Comparison of ENCODE assay signal across 8 cellular contexts in genomic region chr16:3282103-3282746, GRCh38. TPM values are rescaled to one million over a fixed set of nuclear protein-coding genes. Genes with fewer than 3 reads are reported as not detected.
A peak's percentile ranks its signal among the peaks of the same experiment; 100 is the strongest.
DNase-seq lines count a peak whose midpoint lies in the region; ATAC-seq and TF ChIP-seq lines count a peak whose summit lies in the region.

No MANE protein-coding gene starts in this region.

- DNase-seq in ACHN: peak; percentile 82
- DNase-seq in NCI-H2171 (lab: John Stamatoyannopoulos, UW): peak; percentile 66
- no peak for DNase-seq in activated CD8-positive, alpha-beta T cell treated with anti-CD3 and anti-CD28 coated beads, Interleukin-2, amount 10 ng/mL, durations not matched to agents 7 days and 5 days
- peak; percentile 63 for DNase-seq in right atrium auricular region (ENCODE audit: low spot score)
- no peak for DNase-seq in sciatic nerve (ENCODE audit: low spot score)
- DNase-seq in midbrain (lab: John Stamatoyannopoulos, UW): no peak

- peak overlapping the region; percentile 88 for H3K4me3 Mint-ChIP-seq in activated CD8-positive, alpha-beta T cell treated with anti-CD3 and anti-CD28 coated beads, Interleukin-2, amount 10 ng/mL, durations not matched to agents 7 days and 5 days

- ATAC-seq in GM18517 (IDR thresholded peaks at IDR 0.05; ENCODE audit: unreplicated experiment) (peak; percentile 34), HG02970 (IDR thresholded peaks at IDR 0.05; ENCODE audit: low FRiP score, unreplicated experiment) (peak; percentile 24), sciatic nerve (peak; percentile 2)
- peak; percentile 40 for ATAC-seq in activated CD8-positive, alpha-beta T cell treated with anti-CD3 and anti-CD28 coated beads, Interleukin-2, amount 10 ng/mL, durations not matched to agents 7 days and 5 days

- peaks cover 0 to 33% of the 10 kb centered on the region in 2 donors for H3K4me1 ChIP-seq in right atrium auricular region

- H3K27ac ChIP-seq in right atrium auricular region: peak overlapping the region; percentile 94 to 99

- H3K4me1 Mint-ChIP-seq in activated CD8-positive, alpha-beta T cell treated with anti-CD3 and anti-CD28 coated beads, Interleukin-2, amount 10 ng/mL, durations not matched to agents 7 days and 5 days (ENCODE audit: low read depth): peaks cover 40% of the 10 kb centered on the region

- peak overlapping the region; percentile 92 for H3K4me3 ChIP-seq in right atrium auricular region

- H3K27ac Mint-ChIP-seq in activated CD8-positive, alpha-beta T cell treated with anti-CD3 and anti-CD28 coated beads, Interleukin-2, amount 10 ng/mL, durations not matched to agents 7 days and 5 days: peak overlapping the region; percentile 97

- POLR2A ChIA-PET in activated CD8-positive, alpha-beta T cell treated with anti-CD3 and anti-CD28 coated beads, Interleukin-2, amount 10 ng/mL, durations not matched to agents 7 days and 5 days (lab: Charles Lee): interaction anchor here (0.7 to 3.4 kb wide), 25 partner anchors 9 to 435 kb away, joined by 3 to 24 read pairs (median 4); partner anchors contain the start of genes CLUAP1, NAA60, OR1F1 and TRAP1

- no peak for TF ChIP-seq CTCF in right atrium auricular region (IDR thresholded peaks at IDR 0.05)

- peaks cover 0 to 20% of the 10 kb centered on the region in 2 donors for H3K9me3 ChIP-seq in right atrium auricular region

- H3K27me3 ChIP-seq in right atrium auricular region: no peaks in the 10 kb centered on the region

- CTCF ChIA-PET in activated CD8-positive, alpha-beta T cell treated with anti-CD3 and anti-CD28 coated beads, Interleukin-2, amount 10 ng/mL, durations not matched to agents 7 days and 5 days (lab: Charles Lee): interaction anchor here (0.9 to 2.4 kb wide), 9 partner anchors 15 to 254 kb away, joined by 3 to 12 read pairs (median 4); no protein-coding TSS in a partner anchor

- peaks cover 16% of the 10 kb centered on the region for H3K36me3 ChIP-seq in right atrium auricular region

- peaks cover 4% of the 10 kb centered on the region for H3K27me3 Mint-ChIP-seq in activated CD8-positive, alpha-beta T cell treated with anti-CD3 and anti-CD28 coated beads, Interleukin-2, amount 10 ng/mL, durations not matched to agents 7 days and 5 days (ENCODE audit: low read depth)

- peaks cover 34% of the 10 kb centered on the region for H3K36me3 Mint-ChIP-seq in activated CD8-positive, alpha-beta T cell treated with anti-CD3 and anti-CD28 coated beads, Interleukin-2, amount 10 ng/mL, durations not matched to agents 7 days and 5 days (ENCODE audit: low read depth)

- peaks cover 10% of the 10 kb centered on the region for H3K9me3 Mint-ChIP-seq in activated CD8-positive, alpha-beta T cell treated with anti-CD3 and anti-CD28 coated beads, Interleukin-2, amount 10 ng/mL, durations not matched to agents 7 days and 5 days (ENCODE audit: insufficient read depth)

- in situ Hi-C loops in ACHN (cut with HindIII; ENCODE audit: low pct_ligation_motif_present, low pct_unique_long_range_greater_than_20kb, low sequenced_read_pairs): no loop called here

- intact Hi-C loops in sciatic nerve (cut with DNase I): loop anchor here (2.0 kb wide), 1 partner anchor 17 kb away; no protein-coding TSS in a partner anchor

RNA-seq across cellular contexts. Expression of gene ZNF263, which starts 1.1 kb away (rescaled TPM):
- total RNA-seq in activated CD8-positive, alpha-beta T cell treated with anti-CD3 and anti-CD28 coated beads, Interleukin-2, amount 10 ng/mL, durations not matched to agents 7 days and 5 days: 10 to 100 TPM; 24.3 to 25.0 TPM
- total RNA-seq in right atrium auricular region (10 to 100 TPM; 11.0 to 18.0 TPM), sciatic nerve (31.4 TPM)

RNA-seq across cellular contexts. Expression of gene TIGD7, which starts 23.0 kb away (rescaled TPM):
- 1 to 10 TPM; 4.5 to 5.6 TPM for total RNA-seq in activated CD8-positive, alpha-beta T cell treated with anti-CD3 and anti-CD28 coated beads, Interleukin-2, amount 10 ng/mL, durations not matched to agents 7 days and 5 days
- 1 to 10 TPM; 5.0 to 5.4 TPM for total RNA-seq in right atrium auricular region
- 9.9 TPM for total RNA-seq in sciatic nerve

RNA-seq across cellular contexts. Expression of gene ZNF75A, which starts 23.1 kb away (rescaled TPM):
- 10 to 100 TPM; 38.6 to 40.0 TPM for total RNA-seq in activated CD8-positive, alpha-beta T cell treated with anti-CD3 and anti-CD28 coated beads, Interleukin-2, amount 10 ng/mL, durations not matched to agents 7 days and 5 days
- 10 to 100 TPM; 15.5 to 20.1 TPM for total RNA-seq in right atrium auricular region
- 33.8 TPM for total RNA-seq in sciatic nerve

RNA-seq across cellular contexts. Expression of gene MEFV, which starts 25.8 kb away (rescaled TPM):
- under 1 TPM; 0.13 to 0.21 TPM for total RNA-seq in activated CD8-positive, alpha-beta T cell treated with anti-CD3 and anti-CD28 coated beads, Interleukin-2, amount 10 ng/mL, durations not matched to agents 7 days and 5 days
- total RNA-seq in right atrium auricular region: 1 to 10 TPM in 1 of 2 donors, under 1 TPM in 1; 0.82 to 2.2 TPM
- total RNA-seq in sciatic nerve: 3.0 TPM

RNA-seq across cellular contexts. Expression of gene ZNF200, which starts 47.3 kb away (rescaled TPM):
- 10 to 100 TPM; 13.7 to 18.4 TPM for total RNA-seq in activated CD8-positive, alpha-beta T cell treated with anti-CD3 and anti-CD28 coated beads, Interleukin-2, amount 10 ng/mL, durations not matched to agents 7 days and 5 days
- total RNA-seq in right atrium auricular region (1 to 10 TPM; 3.2 to 4.9 TPM), sciatic nerve (7.4 TPM)

Comparison
In these comparisons a context has a peak if more than half of its experiments do, and no peak if none do; other contexts are left out.
1. DNase-seq: peak in ACHN (single experiment), NCI-H2171 (single experiment) and right atrium auricular region (single experiment); none in activated CD8-positive, alpha-beta T cell treated with anti-CD3 and anti-CD28 coated beads, Interleukin-2, amount 10 ng/mL, durations not matched to agents 7 days and 5 days (single experiment), sciatic nerve (single experiment) and midbrain (single experiment).
2. Peak in every context shown above with its lines, with median percentiles within 50 percentile points of each other: ATAC-seq.